Comparison of ENCODE assay signal across 8 cellular contexts in the genomic region with DNA sequence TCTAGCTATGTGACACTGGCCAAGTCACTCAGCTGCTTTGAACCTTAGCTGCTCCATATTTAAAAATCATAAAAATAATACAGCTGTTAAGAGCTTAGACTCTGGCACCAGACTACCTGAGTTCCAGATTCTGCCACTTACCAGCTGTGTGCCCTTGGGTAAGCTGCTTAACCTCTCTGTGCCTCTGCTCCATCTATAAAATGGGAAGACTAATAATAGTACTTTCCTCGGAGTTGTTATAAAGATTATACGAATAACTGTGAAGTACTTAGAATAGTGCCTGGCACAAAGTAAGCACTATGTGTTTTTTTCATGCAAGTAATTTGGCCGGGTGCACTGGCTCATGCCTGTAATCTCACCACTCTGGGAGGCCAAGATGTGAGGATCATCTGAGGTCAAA. TPM values are rescaled to one million over a fixed set of nuclear protein-coding genes. Genes with fewer than 3 reads are reported as not detected.
A peak's percentile ranks its signal among the peaks of the same experiment; 100 is the strongest.
DNase-seq lines count a peak whose midpoint lies in the region; ATAC-seq and TF ChIP-seq lines count a peak whose summit lies in the region.

No MANE protein-coding gene starts in this region.

- TF ChIP-seq CTCF in LNCaP clone FGC (IDR thresholded peaks at IDR 0.05; ENCODE audit: control insufficient read depth, extremely low read depth, insufficient read depth) (no peak), mammary epithelial cell (conservative IDR thresholded peaks at IDR 0.05 in 1 of 2, IDR thresholded peaks at IDR 0.05 in 1 of 2; ENCODE audit: extremely low read depth in 1 of 2, insufficient read depth in 1 of 2, low read depth in 1 of 2, low read length in 2 of 2) (no peak), neural crest cell (conservative IDR thresholded peaks at IDR 0.05) (no peak)

- POLR2A ChIA-PET in CD4-positive, alpha-beta memory T cell (lab: Charles Lee; ENCODE audit: partially characterized antibody), result interaction anchor here (0.9 to 8.1 kb wide), 9 partner anchors 8 to 74 kb away, joined by 4 to 58 read pairs (median 6); partner anchors contain the start of gene ADA2

- H3K9me3 ChIP-seq in CD4-positive, alpha-beta memory T cell (ENCODE audit: control insufficient read depth in 1 of 2, low read length in 2 of 2), result no peaks in the 10 kb centered on the region
- no peaks in the 10 kb centered on the region for H3K9me3 ChIP-seq in mammary epithelial cell (replicated peaks; ENCODE audit: insufficient read depth, low read length)

- peak overlapping the region in 2 of 7 donors; percentile 76 to 83 for H3K27ac Mint-ChIP-seq in CD4-positive, alpha-beta memory T cell
- no peak overlapping the region for H3K27ac Mint-ChIP-seq in neural crest cell (ENCODE audit: unreplicated experiment)

- peaks cover 40% of the 10 kb centered on the region for H3K4me1 ChIP-seq in CD4-positive, alpha-beta memory T cell (ENCODE audit: insufficient read depth, low read length)
- peaks cover 8% of the 10 kb centered on the region for H3K4me1 ChIP-seq in mammary epithelial cell (ENCODE audit: insufficient read depth, low read length)

- no peaks in the 10 kb centered on the region for H3K27me3 ChIP-seq in CD4-positive, alpha-beta memory T cell (ENCODE audit: insufficient read depth, low read length)
- H3K27me3 ChIP-seq in mammary epithelial cell (ENCODE audit: insufficient read depth, low read length), result no peaks in the 10 kb centered on the region

- no peaks in the 10 kb centered on the region for H3K36me3 ChIP-seq in CD4-positive, alpha-beta memory T cell (ENCODE audit: insufficient read depth, low read length)
- H3K36me3 ChIP-seq in mammary epithelial cell (ENCODE audit: insufficient read depth, low read length), result no peaks in the 10 kb centered on the region

- H3K36me3 Mint-ChIP-seq in CD4-positive, alpha-beta memory T cell, result peaks cover 0 to 6% of the 10 kb centered on the region in 2 donors
- H3K36me3 Mint-ChIP-seq in neural crest cell (ENCODE audit: low read depth), result no peaks in the 10 kb centered on the region

- CTCF ChIA-PET in CD4-positive, alpha-beta memory T cell (lab: Charles Lee; ENCODE audit: partially characterized antibody), result interaction anchor here (0.7 to 3.2 kb wide), 8 partner anchors 15 to 344 kb away, joined by 3 to 25 read pairs (median 4); no protein-coding TSS in a partner anchor
- CTCF ChIA-PET in mammary epithelial cell (lab: Charles Lee; ENCODE audit: low non-redundant PET), result no interaction called here

- H3K9me3 Mint-ChIP-seq in CD4-positive, alpha-beta memory T cell, result no peaks in the 10 kb centered on the region
- no peaks in the 10 kb centered on the region for H3K9me3 Mint-ChIP-seq in neural crest cell

- dilution Hi-C loops in mammary epithelial cell (cut with HindIII; ENCODE audit: low sequenced_read_pairs), result no loop called here

- H3K4me1 Mint-ChIP-seq in CD4-positive, alpha-beta memory T cell, result peaks cover 18 to 56% (median 25%) of the 10 kb centered on the region in 4 donors
- peaks cover 19% of the 10 kb centered on the region for H3K4me1 Mint-ChIP-seq in neural crest cell

- in situ Hi-C loops in mammary epithelial cell (cut with MboI; ENCODE audit: low sequenced_read_pairs in 2 of 2), result loop anchor here (10.0 to 25.0 kb wide), 3 partner anchors 63 to 330 kb away; no protein-coding TSS in a partner anchor

- intact Hi-C loops in CD4-positive, alpha-beta memory T cell (cut with micrococcal nuclease), result loop anchor here (5.0 kb wide), 2 partner anchors 60 to 345 kb away; partner anchors contain the start of gene ADA2
- intact Hi-C loops in mammary epithelial cell (cut with micrococcal nuclease), result no loop called here

- peaks cover 57% of the 10 kb centered on the region for H3K79me2 ChIP-seq in mammary epithelial cell (ENCODE audit: insufficient read depth, low read length)

- no peak overlapping the region for H3K9ac ChIP-seq in mammary epithelial cell (ENCODE audit: insufficient read depth, low read length)

- ATAC-seq in GM18498 (IDR thresholded peaks at IDR 0.05; ENCODE audit: unreplicated experiment), result no peak
- ATAC-seq in HG03432 (IDR thresholded peaks at IDR 0.05; ENCODE audit: unreplicated experiment), result no peak

- WGBS in mammary epithelial cell (ENCODE audit: low coverage, missing lambda C conversion rate), result 96% methylated on average over 3 of the region's 3 CpGs

- no peaks in the 10 kb centered on the region for H3K27me3 Mint-ChIP-seq in CD4-positive, alpha-beta memory T cell
- H3K27me3 Mint-ChIP-seq in neural crest cell (ENCODE audit: low read depth), result no peaks in the 10 kb centered on the region

- DNase-seq in CD4-positive, alpha-beta memory T cell, result no peak
- DNase-seq in LNCaP clone FGC (ENCODE audit: low read depth), result no peak
- DNase-seq in mammary epithelial cell, result no peak
- DNase-seq in neural crest cell (ENCODE audit: low read depth, low spot score), result no peak
- no peak for DNase-seq in COR-L47 (lab: John Stamatoyannopoulos, UW)
- DNase-seq in amygdala (lab: John Stamatoyannopoulos, UW), result no peak

- peak overlapping the region; percentile 88 for H3K4me2 ChIP-seq in mammary epithelial cell (ENCODE audit: insufficient read depth, low read depth, low read length)

- no peak overlapping the region for H3K4me3 ChIP-seq in CD4-positive, alpha-beta memory T cell (ENCODE audit: low read length in 2 of 2)
- H3K4me3 ChIP-seq in LNCaP clone FGC (ENCODE audit: low read depth, low read length) (peak overlapping the region; percentile 81), mammary epithelial cell (replicated peaks in 1 of 3; ENCODE audit: insufficient read depth in 1 of 3, low read depth in 2 of 3, low read length in 3 of 3) (peak overlapping the region in 2 of 3 experiments; percentile 46 to 70)

- BruUV-seq in mammary epithelial cell (replicated peaks; lab: Mats Ljungman, UMichigan), result TSS peak; percentile 32

- H3K4me3 Mint-ChIP-seq in CD4-positive, alpha-beta memory T cell, result peak overlapping the region; percentile 82 to 89 (median 85)
- H3K4me3 Mint-ChIP-seq in neural crest cell, result peak overlapping the region; percentile 85

- H4K20me1 ChIP-seq in mammary epithelial cell (ENCODE audit: insufficient read depth, low read length), result no peaks in the 10 kb centered on the region

- no peak overlapping the region for H3K27ac ChIP-seq in CD4-positive, alpha-beta memory T cell (ENCODE audit: low read depth, low read length)
- H3K27ac ChIP-seq in mammary epithelial cell (ENCODE audit: insufficient read depth, low read depth, low read length), result no peak overlapping the region

- no peak overlapping the region for H2AFZ ChIP-seq in mammary epithelial cell (ENCODE audit: low read depth, low read length)

RNA-seq across cellular contexts. Expression of gene HDHD5, which starts 1.4 kb away (rescaled TPM):
- 10 to 100 TPM; 23.1 to 23.3 TPM for total RNA-seq in CD4-positive, alpha-beta memory T cell
- polyA plus RNA-seq in CD4-positive, alpha-beta memory T cell, result 10 to 100 TPM; 51.6 to 86.7 TPM
- total RNA-seq in mammary epithelial cell, result 10 to 100 TPM; 27.2 to 33.0 TPM
- 54.7 TPM for polyA plus RNA-seq in mammary epithelial cell
- 18.6 TPM for polyA minus RNA-seq in mammary epithelial cell
- total RNA-seq in neural crest cell, result 48.2 and 50.8 TPM in 2 replicates

RNA-seq across cellular contexts. Expression of gene TMEM121B, which starts 36.6 kb away (rescaled TPM):
- total RNA-seq in CD4-positive, alpha-beta memory T cell, result under 1 TPM in 1 of 2 experiments, not detected in 1; 0.12 TPM
- polyA plus RNA-seq in CD4-positive, alpha-beta memory T cell, result not detected
- total RNA-seq in mammary epithelial cell, result under 1 TPM; 0.17 to 0.24 TPM
- polyA plus RNA-seq in mammary epithelial cell, result 0.05 TPM
- polyA minus RNA-seq in mammary epithelial cell, result not detected
- total RNA-seq in neural crest cell, result 12.2 and 12.6 TPM in 2 replicates

Comparison
In these comparisons a context has a peak if more than half of its experiments do, and no peak if none do; other contexts are left out.
1. H3K4me3 ChIP-seq: peak in LNCaP clone FGC (single experiment) and mammary epithelial cell (2 of 3); none in CD4-positive, alpha-beta memory T cell (0 of 2).
2. RNA of gene TMEM121B, which starts 36.6 kb away (total RNA-seq): 12.2 to 12.6 TPM in neural crest cell; 0.17 to 0.24 TPM in mammary epithelial cell and 0.12 TPM in CD4-positive, alpha-beta memory T cell; every median in the first group is over 10 times any median in the second.